In the genomic region with DNA sequence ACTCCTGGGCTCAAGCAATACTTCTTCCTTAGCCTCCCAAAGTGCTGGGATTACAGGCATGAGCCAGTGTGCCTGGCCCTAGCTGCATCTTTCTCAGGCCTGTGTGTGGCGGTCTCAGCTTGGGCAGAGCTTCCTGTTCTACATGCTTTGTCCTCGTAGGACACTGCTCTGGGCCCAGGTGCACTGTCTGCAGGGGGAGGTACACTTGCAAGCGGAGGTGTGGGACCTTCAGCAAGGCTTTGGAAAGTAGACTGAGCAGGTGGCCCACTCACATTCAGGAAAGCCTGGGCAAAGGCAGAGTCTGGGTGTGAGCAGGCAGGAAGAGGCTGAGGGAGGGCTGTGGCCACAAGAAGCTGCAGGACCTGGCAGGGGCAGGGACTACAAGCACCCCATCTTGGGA, we compare ENCODE assay signal across 1 cellular context.
TF ChIP-seq lines count a peak whose summit lies in the region.

No MANE protein-coding gene starts in this region.

TF ChIP-seq in WTC11, 78 proteins besides CTCF, POLR2A, EP300 and RAD21 (continued from another document):
- TF ChIP-seq, protein P1, sequence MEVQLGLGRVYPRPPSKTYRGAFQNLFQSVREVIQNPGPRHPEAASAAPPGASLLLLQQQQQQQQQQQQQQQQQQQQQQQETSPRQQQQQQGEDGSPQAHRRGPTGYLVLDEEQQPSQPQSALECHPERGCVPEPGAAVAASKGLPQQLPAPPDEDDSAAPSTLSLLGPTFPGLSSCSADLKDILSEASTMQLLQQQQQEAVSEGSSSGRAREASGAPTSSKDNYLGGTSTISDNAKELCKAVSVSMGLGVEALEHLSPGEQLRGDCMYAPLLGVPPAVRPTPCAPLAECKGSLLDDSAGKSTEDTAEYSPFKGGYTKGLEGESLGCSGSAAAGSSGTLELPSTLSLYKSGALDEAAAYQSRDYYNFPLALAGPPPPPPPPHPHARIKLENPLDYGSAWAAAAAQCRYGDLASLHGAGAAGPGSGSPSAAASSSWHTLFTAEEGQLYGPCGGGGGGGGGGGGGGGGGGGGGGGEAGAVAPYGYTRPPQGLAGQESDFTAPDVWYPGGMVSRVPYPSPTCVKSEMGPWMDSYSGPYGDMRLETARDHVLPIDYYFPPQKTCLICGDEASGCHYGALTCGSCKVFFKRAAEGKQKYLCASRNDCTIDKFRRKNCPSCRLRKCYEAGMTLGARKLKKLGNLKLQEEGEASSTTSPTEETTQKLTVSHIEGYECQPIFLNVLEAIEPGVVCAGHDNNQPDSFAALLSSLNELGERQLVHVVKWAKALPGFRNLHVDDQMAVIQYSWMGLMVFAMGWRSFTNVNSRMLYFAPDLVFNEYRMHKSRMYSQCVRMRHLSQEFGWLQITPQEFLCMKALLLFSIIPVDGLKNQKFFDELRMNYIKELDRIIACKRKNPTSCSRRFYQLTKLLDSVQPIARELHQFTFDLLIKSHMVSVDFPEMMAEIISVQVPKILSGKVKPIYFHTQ (CRISPR knock-in tag; IDR thresholded peaks at IDR 0.05), result no peak
- TF ChIP-seq GRHL2 (CRISPR knock-in tag; IDR thresholded peaks at IDR 0.05; ENCODE audit: insufficient replicate concordance, severe bottlenecking) (no peak), ZNF138 (CRISPR knock-in tag; conservative IDR thresholded peaks at IDR 0.05) (no peak), USF1 (CRISPR knock-in tag; IDR thresholded peaks at IDR 0.05) (no peak), ZNF121 (CRISPR knock-in tag; IDR thresholded peaks at IDR 0.05) (no peak)
- TF ChIP-seq, protein P2, sequence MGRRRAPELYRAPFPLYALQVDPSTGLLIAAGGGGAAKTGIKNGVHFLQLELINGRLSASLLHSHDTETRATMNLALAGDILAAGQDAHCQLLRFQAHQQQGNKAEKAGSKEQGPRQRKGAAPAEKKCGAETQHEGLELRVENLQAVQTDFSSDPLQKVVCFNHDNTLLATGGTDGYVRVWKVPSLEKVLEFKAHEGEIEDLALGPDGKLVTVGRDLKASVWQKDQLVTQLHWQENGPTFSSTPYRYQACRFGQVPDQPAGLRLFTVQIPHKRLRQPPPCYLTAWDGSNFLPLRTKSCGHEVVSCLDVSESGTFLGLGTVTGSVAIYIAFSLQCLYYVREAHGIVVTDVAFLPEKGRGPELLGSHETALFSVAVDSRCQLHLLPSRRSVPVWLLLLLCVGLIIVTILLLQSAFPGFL (CRISPR knock-in tag; IDR thresholded peaks at IDR 0.05; ENCODE audit: borderline replicate concordance), result no peak
TF ChIP-seq in WTC11: peak in this region for 0.
